In the genomic region with DNA sequence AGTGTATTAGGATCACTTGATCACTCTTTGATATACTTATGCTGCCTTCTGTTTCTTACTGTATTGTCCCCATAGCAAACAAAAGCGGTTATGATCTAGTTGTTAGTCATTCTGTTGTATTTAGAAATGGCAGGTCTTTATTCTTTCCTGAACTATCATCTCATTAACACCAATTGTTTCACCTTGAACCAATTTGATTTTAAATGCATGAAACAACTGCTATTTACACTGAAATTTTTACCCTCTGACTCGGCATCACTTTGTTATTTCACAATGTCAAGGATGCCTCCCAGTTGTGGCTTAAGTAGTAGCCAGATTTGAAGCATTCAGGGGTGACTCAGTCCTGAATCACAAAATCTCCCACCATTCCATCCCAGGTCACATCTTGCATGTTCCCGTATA, we compare ENCODE assay signal across 14 cellular contexts.
DNase-seq lines count a peak whose midpoint lies in the region; ATAC-seq, FAIRE-seq and TF ChIP-seq lines count a peak whose summit lies in the region.
"Had no signal": no experiment of that assay in that cellular context is flagged by ENCODE, and none has a peak within 500 bp of the region (broad histone marks: within the 10 kb centered on the region; RNA-seq: fewer than 3 reads in every experiment).

No MANE protein-coding gene starts in this region.

- no peak for ATAC-seq in HG02870 (IDR thresholded peaks at IDR 0.05; ENCODE audit: unreplicated experiment)

- DNase-seq in ELR (ENCODE audit: low read depth): peak; percentile 97
- peak; percentile 83 for DNase-seq in RCC 7860 (ENCODE audit: low spot score)
- peak; percentile 99 for DNase-seq in epithelial cell of esophagus (ENCODE audit: low read depth)
- DNase-seq in osteocyte (ENCODE audit: extremely low spot score, unreplicated experiment): no peak
- no peak for DNase-seq in retina
- DNase-seq in middle frontal gyrus (ENCODE audit: extremely low spot score, low spot score): no peak
- no peak for DNase-seq in stimulated activated CD4-positive, alpha-beta T cell treated with anti-CD3 and anti-CD28 coated beads, Interleukin-4, amount 100 ng/mL, for 4 hours
- DNase-seq: activated CD4-positive, alpha-beta T cell treated with anti-CD3 and anti-CD28 coated beads, Interleukin-2, amount 10 ng/mL, durations not matched to agents 24 days and 14 days; activated naive CD4-positive, alpha-beta T cell treated with anti-CD3 and anti-CD28 coated beads for 36 hours; NCI-H2227 treated with DMSO at 0.1 percent for 48 hours; stimulated activated CD4-positive, alpha-beta T cell treated with anti-CD3 and anti-CD28 coated beads, Interleukin-2, amount 100 ng/mL, for 48 hours had no signal

- no peak overlapping the region for H3K4me3 ChIP-seq in epithelial cell of esophagus (ENCODE audit: low read length)
- H3K4me3 ChIP-seq: SJCRH30, suprapubic skin had no signal

- H3K27ac Mint-ChIP-seq in osteocyte (ENCODE audit: unreplicated experiment): peak overlapping the region; percentile 79
- H3K27ac Mint-ChIP-seq: activated CD4-positive, alpha-beta T cell treated with anti-CD3 and anti-CD28 coated beads, Interleukin-2, amount 10 ng/mL, durations not matched to agents 24 days and 14 days; activated naive CD4-positive, alpha-beta T cell treated with anti-CD3 and anti-CD28 coated beads for 36 hours had no signal

- TF ChIP-seq CTCF in epithelial cell of esophagus (IDR thresholded peaks at IDR 0.05; ENCODE audit: insufficient read depth, low read depth, low read length, missing control alignments) (no peak), osteocyte (IDR thresholded peaks at IDR 0.05) (no peak)

- no peaks in the 10 kb centered on the region for H3K27me3 Mint-ChIP-seq in osteocyte (ENCODE audit: unreplicated experiment)
- H3K27me3 Mint-ChIP-seq: activated CD4-positive, alpha-beta T cell treated with anti-CD3 and anti-CD28 coated beads, Interleukin-2, amount 10 ng/mL, durations not matched to agents 24 days and 14 days had no signal

- H3K4me3 Mint-ChIP-seq in osteocyte (ENCODE audit: unreplicated experiment): no peak overlapping the region
- H3K4me3 Mint-ChIP-seq: activated CD4-positive, alpha-beta T cell treated with anti-CD3 and anti-CD28 coated beads, Interleukin-2, amount 10 ng/mL, durations not matched to agents 24 days and 14 days; activated naive CD4-positive, alpha-beta T cell treated with anti-CD3 and anti-CD28 coated beads for 36 hours had no signal

- peak; percentile 91 for FAIRE-seq in RCC 7860 (lab: Jason Lieb, UNC)

- H3K9me3 Mint-ChIP-seq in osteocyte (ENCODE audit: unreplicated experiment): no peaks in the 10 kb centered on the region
- H3K9me3 Mint-ChIP-seq: activated CD4-positive, alpha-beta T cell treated with anti-CD3 and anti-CD28 coated beads, Interleukin-2, amount 10 ng/mL, durations not matched to agents 24 days and 14 days; activated naive CD4-positive, alpha-beta T cell treated with anti-CD3 and anti-CD28 coated beads for 36 hours had no signal

- H3K4me1 Mint-ChIP-seq in osteocyte (ENCODE audit: unreplicated experiment): peaks cover 28% of the 10 kb centered on the region
- H3K4me1 Mint-ChIP-seq: activated CD4-positive, alpha-beta T cell treated with anti-CD3 and anti-CD28 coated beads, Interleukin-2, amount 10 ng/mL, durations not matched to agents 24 days and 14 days had no signal

- no peaks in the 10 kb centered on the region for H3K36me3 Mint-ChIP-seq in osteocyte (ENCODE audit: unreplicated experiment)

Comparison
In these comparisons a context has a peak if more than half of its experiments do, and no peak if none do; other contexts are left out.
1. DNase-seq: peak in ELR (single experiment), RCC 7860 (single experiment) and epithelial cell of esophagus (single experiment); none in osteocyte (single experiment), retina (single experiment), middle frontal gyrus (single experiment) and stimulated activated CD4-positive, alpha-beta T cell treated with anti-CD3 and anti-CD28 coated beads, Interleukin-4, amount 100 ng/mL, for 4 hours (0 of 2).